8 cellular contexts compared by ENCODE assay signal in genomic region chr1:204072951-204073836, GRCh38. TPM values are rescaled to one million over a fixed set of nuclear protein-coding genes. Genes with fewer than 3 reads are reported as not detected.
DNase-seq lines count a peak whose midpoint lies in the region; ATAC-seq and TF ChIP-seq lines count a peak whose summit lies in the region.

Gene SOX13 (plus strand): TSS chr1:204073115. CDS start chr1:204112916, 39,801 bp downstream.

- H3K4me1 Mint-ChIP-seq in naive B cell: peaks cover 8 to 26% (median 14%) of the 10 kb centered on the region in 3 donors

- peak; percentile 27 for TF ChIP-seq CTCF in AG04449 (IDR thresholded peaks at IDR 0.05; ENCODE audit: insufficient read depth, low read length, missing control alignments)

- in situ Hi-C loops in HAP-1 (cut with MboI; ENCODE audit: low sequenced_read_pairs): no loop called here

- H3K27ac Mint-ChIP-seq in activated naive CD4-positive, alpha-beta T cell treated with anti-CD3 and anti-CD28 coated beads, Interleukin-2, amount 50 U/mL, for 72 hours: no peak within 1 kb of the TSS
- peak within 1 kb of the TSS in 1 of 6 donors; percentile 3 for H3K27ac Mint-ChIP-seq in naive B cell

- peaks cover 67 to 92% (median 91%) of the 10 kb centered on the region in 3 donors for H3K27me3 Mint-ChIP-seq in naive B cell

- H3K4me3 ChIP-seq in AG04449 (ENCODE audit: low read depth, low read length) (peak within 1 kb of the TSS; percentile 74), HAP-1 (peak within 1 kb of the TSS; percentile 92)

- peak within 1 kb of the TSS; percentile 70 to 87 (median 77) for H3K4me3 Mint-ChIP-seq in naive B cell

- POLR2A ChIA-PET in AG04449 (lab: Yijun Ruan, JAX): no interaction called here

- ATAC-seq in activated naive CD4-positive, alpha-beta T cell treated with anti-CD3 and anti-CD28 coated beads, Interleukin-2, amount 50 U/mL, for 72 hours: peak; percentile 65 to 68
- ATAC-seq in naive B cell (ENCODE audit: low read depth in 2 of 2) (no peak), GM19324 (IDR thresholded peaks at IDR 0.05; ENCODE audit: low FRiP score, unreplicated experiment) (no peak)

- H3K36me3 Mint-ChIP-seq in activated naive CD4-positive, alpha-beta T cell treated with anti-CD3 and anti-CD28 coated beads, Interleukin-2, amount 50 U/mL, for 72 hours: peaks cover 0 to 5% of the 10 kb centered on the region in 2 donors
- H3K36me3 Mint-ChIP-seq in naive B cell: peaks cover 4 to 6% of the 10 kb centered on the region in 2 donors

- H3K36me3 ChIP-seq in HAP-1 (replicated peaks): peaks cover 4% of the 10 kb centered on the region

- H3K9me3 ChIP-seq in HAP-1: no peaks in the 10 kb centered on the region

- DNase-seq in AG04449 (ENCODE audit: low read depth, low spot score) (peak; percentile 34), HAP-1 (ENCODE audit: low spot score in 2 of 2) (peak; percentile 87 to 92), NCI-H748 (lab: John Stamatoyannopoulos, UW; ENCODE audit: unreplicated experiment) (peak; percentile 83), foreskin melanocyte (peak; percentile 86), naive B cell (no peak), ureter (ENCODE audit: low spot score) (peak; percentile 92)
- peak in 1 of 2 donors; percentile 24 for DNase-seq in activated naive CD4-positive, alpha-beta T cell treated with anti-CD3 and anti-CD28 coated beads, Interleukin-2, amount 50 U/mL, for 72 hours (ENCODE audit: low spot score in 2 of 2)

- peaks cover 42% of the 10 kb centered on the region for H3K4me1 ChIP-seq in HAP-1

- no peaks in the 10 kb centered on the region for H3K27me3 ChIP-seq in HAP-1 (ENCODE audit: low read depth)

- peaks cover 0 to under 1% of the 10 kb centered on the region in 2 donors for H3K9me3 Mint-ChIP-seq in activated naive CD4-positive, alpha-beta T cell treated with anti-CD3 and anti-CD28 coated beads, Interleukin-2, amount 50 U/mL, for 72 hours
- H3K9me3 Mint-ChIP-seq in naive B cell: peaks cover 0 to 8% (median 4%) of the 10 kb centered on the region in 7 donors

- CTCF ChIA-PET in AG04449 (lab: Yijun Ruan, JAX): interaction anchor here (0.7 to 3.3 kb wide), 6 partner anchors 11 to 203 kb away, joined by 3 to 25 read pairs (median 4); no protein-coding TSS in a partner anchor

RNA-seq across cellular contexts. Expression of gene SOX13, which starts in this region (rescaled TPM):
- under 1 TPM in 1 of 2 donors, not detected in 1; 0.73 TPM for total RNA-seq in activated naive CD4-positive, alpha-beta T cell treated with anti-CD3 and anti-CD28 coated beads, Interleukin-2, amount 50 U/mL, for 72 hours
- not detected for polyA plus RNA-seq in naive B cell (ENCODE audit: low read depth in 6 of 6)
- 85.7 TPM for total RNA-seq in ureter

Comparison
In these comparisons a context has a peak if more than half of its experiments do, and no peak if none do; other contexts are left out.
1. RNA of gene SOX13 (total RNA-seq): 85.7 TPM in ureter (single experiment); 0.73 TPM in activated naive CD4-positive, alpha-beta T cell treated with anti-CD3 and anti-CD28 coated beads, Interleukin-2, amount 50 U/mL, for 72 hours; every median in the first group is over 10 times any median in the second.
2. Peak in ATAC-seq in activated naive CD4-positive, alpha-beta T cell treated with anti-CD3 and anti-CD28 coated beads, Interleukin-2, amount 50 U/mL, for 72 hours; RNA of the gene not detected or under 1 TPM.